In the genomic region with DNA sequence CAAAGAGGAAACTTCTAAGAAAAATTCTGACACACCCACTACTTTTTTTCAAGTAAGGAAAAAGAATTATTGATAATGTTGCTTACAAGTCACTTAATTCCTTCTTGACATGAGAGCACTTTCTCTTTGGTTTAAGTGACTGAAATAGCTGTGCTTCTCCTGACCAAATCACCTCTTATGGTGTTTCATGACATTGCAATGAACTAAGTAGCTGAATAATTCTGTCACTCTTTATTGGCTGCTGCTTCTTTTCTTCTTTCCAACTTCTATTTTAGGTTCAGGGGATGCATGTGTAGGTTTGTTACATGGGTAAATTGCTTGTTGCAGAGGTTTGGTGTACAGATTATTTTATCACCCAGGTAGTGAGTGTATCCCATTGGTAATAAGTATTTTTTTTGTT, we compare ENCODE assay signal across 20 cellular contexts.
DNase-seq lines count a peak whose midpoint lies in the region; ATAC-seq, FAIRE-seq and TF ChIP-seq lines count a peak whose summit lies in the region.
"Had no signal": no experiment of that assay in that cellular context is flagged by ENCODE, and none has a peak within 500 bp of the region (broad histone marks: within the 10 kb centered on the region; RNA-seq: fewer than 3 reads in every experiment).

No MANE protein-coding gene starts in this region.

- TF ChIP-seq CTCF in A549 (IDR thresholded peaks at IDR 0.05) (no peak), left ventricle myocardium inferior (IDR thresholded peaks at IDR 0.05; ENCODE audit: borderline replicate concordance) (no peak)

- FAIRE-seq in A549 (lab: Jason Lieb, UNC), result no peak
- FAIRE-seq: GM12891, H54 had no signal

- ATAC-seq in Right ventricle myocardium inferior (peak; percentile 38), A549 (no peak)
- ATAC-seq: CD8-positive, alpha-beta T cell had no signal

- DNase-seq in Right ventricle myocardium inferior (ENCODE audit: missing footprints) (no peak), cardiac septum (ENCODE audit: low spot score) (no peak), A549 (ENCODE audit: low read depth in 1 of 2, low spot score in 1 of 2) (no peak), left ventricle myocardium inferior (no peak), cerebellar cortex (ENCODE audit: low spot score) (no peak), germinal center (ENCODE audit: low spot score) (no peak)
- DNase-seq in activated CD4-positive, alpha-beta T cell treated with anti-CD3 and anti-CD28 coated beads for 1 hour, result no peak
- DNase-seq: Caco-2; CD4-positive, CD25-positive, alpha-beta regulatory T cell; CD8-positive, alpha-beta T cell; DMS153; DMS79 treated with DMSO at 0.1 percent for 48 hours; GF-D8; GOT3; HFFc6 had no signal

- H3K4me1 ChIP-seq in A549, result peaks cover 18% of the 10 kb centered on the region; the same call in 2 of the 3 replicates
- peaks cover 25% of the 10 kb centered on the region for H3K4me1 ChIP-seq in left ventricle myocardium inferior
- H3K4me1 ChIP-seq: BLaER1, Caco-2, HAP-1 had no signal

- no peak for TF ChIP-seq POLR2A in A549 (IDR thresholded peaks at IDR 0.05; ENCODE audit: low read length)

- CTCF ChIA-PET in A549 (lab: Yijun Ruan, JAX), result interaction anchor here (0.5 kb wide), 1 partner anchor 848 kb away, joined by 3 read pairs; no protein-coding TSS in a partner anchor

- POLR2A ChIA-PET in A549 (lab: Yijun Ruan, JAX), result no interaction called here

- H3K4me3 ChIP-seq in A549 (no peak overlapping the region), left ventricle myocardium inferior (no peak overlapping the region)
- H3K4me3 ChIP-seq: BLaER1, HAP-1 had no signal

- no peaks in the 10 kb centered on the region for H3K36me3 ChIP-seq in left ventricle myocardium inferior
- H3K36me3 ChIP-seq: BLaER1, HAP-1 had no signal

- no peak overlapping the region for H3K27ac ChIP-seq in A549
- peak overlapping the region; percentile 47 for H3K27ac ChIP-seq in left ventricle myocardium inferior (replicated peaks)
- H3K27ac ChIP-seq: BLaER1, C4-2B had no signal

- no peak for TF ChIP-seq RAD21 in A549 (conservative IDR thresholded peaks at IDR 0.05 in 1 of 2, IDR thresholded peaks at IDR 0.05 in 1 of 2)

- intact Hi-C loops in Right ventricle myocardium inferior (cut with DNase I), result no loop called here
- intact Hi-C loops in cardiac septum (cut with DNase I), result no loop called here
- intact Hi-C loops in left ventricle myocardium inferior (cut with micrococcal nuclease), result no loop called here

- no peak for TF ChIP-seq EP300 in A549 (IDR thresholded peaks at IDR 0.05)

- H3K9me3 ChIP-seq in A549, result no peaks in the 10 kb centered on the region
- H3K9me3 ChIP-seq in left ventricle myocardium inferior (replicated peaks), result no peaks in the 10 kb centered on the region
- H3K9me3 ChIP-seq: BLaER1, Caco-2, HAP-1 had no signal

- peak overlapping the region; percentile 19; the same call in 2 of the 3 replicates for H3K4me2 ChIP-seq in A549
- H3K4me2 ChIP-seq: BLaER1 had no signal

- no peaks in the 10 kb centered on the region for H3K27me3 ChIP-seq in left ventricle myocardium inferior (ENCODE audit: low read depth)
- H3K27me3 ChIP-seq: BLaER1 had no signal

TF ChIP-seq in A549, 52 proteins besides CTCF, POLR2A, EP300 and RAD21:
- no peak for TF ChIP-seq RFX5 (IDR thresholded peaks at IDR 0.05)
- TF ChIP-seq, protein P1, sequence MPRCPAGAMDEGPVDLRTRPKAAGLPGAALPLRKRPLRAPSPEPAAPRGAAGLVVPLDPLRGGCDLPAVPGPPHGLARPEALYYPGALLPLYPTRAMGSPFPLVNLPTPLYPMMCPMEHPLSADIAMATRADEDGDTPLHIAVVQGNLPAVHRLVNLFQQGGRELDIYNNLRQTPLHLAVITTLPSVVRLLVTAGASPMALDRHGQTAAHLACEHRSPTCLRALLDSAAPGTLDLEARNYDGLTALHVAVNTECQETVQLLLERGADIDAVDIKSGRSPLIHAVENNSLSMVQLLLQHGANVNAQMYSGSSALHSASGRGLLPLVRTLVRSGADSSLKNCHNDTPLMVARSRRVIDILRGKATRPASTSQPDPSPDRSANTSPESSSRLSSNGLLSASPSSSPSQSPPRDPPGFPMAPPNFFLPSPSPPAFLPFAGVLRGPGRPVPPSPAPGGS (IDR thresholded peaks at IDR 0.05), result no peak
- no peak for TF ChIP-seq HOXB13 (CRISPR knock-in tag; IDR thresholded peaks at IDR 0.05; ENCODE audit: low read depth)
- TF ChIP-seq FOSB (CRISPR knock-in tag; IDR thresholded peaks at IDR 0.05), result no peak
- TF ChIP-seq CHD2 (IDR thresholded peaks at IDR 0.05; ENCODE audit: low read length, partially characterized antibody), result no peak
- no peak for TF ChIP-seq ZSCAN20 (CRISPR knock-in tag; IDR thresholded peaks at IDR 0.05)
- TF ChIP-seq ZFP36 (IDR thresholded peaks at IDR 0.05; ENCODE audit: borderline replicate concordance, partially characterized antibody), result no peak
- TF ChIP-seq, protein P2, sequence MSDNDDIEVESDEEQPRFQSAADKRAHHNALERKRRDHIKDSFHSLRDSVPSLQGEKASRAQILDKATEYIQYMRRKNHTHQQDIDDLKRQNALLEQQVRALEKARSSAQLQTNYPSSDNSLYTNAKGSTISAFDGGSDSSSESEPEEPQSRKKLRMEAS (IDR thresholded peaks at IDR 0.05), result no peak
- TF ChIP-seq JUN (IDR thresholded peaks at IDR 0.05), result no peak
